In the genomic region with DNA sequence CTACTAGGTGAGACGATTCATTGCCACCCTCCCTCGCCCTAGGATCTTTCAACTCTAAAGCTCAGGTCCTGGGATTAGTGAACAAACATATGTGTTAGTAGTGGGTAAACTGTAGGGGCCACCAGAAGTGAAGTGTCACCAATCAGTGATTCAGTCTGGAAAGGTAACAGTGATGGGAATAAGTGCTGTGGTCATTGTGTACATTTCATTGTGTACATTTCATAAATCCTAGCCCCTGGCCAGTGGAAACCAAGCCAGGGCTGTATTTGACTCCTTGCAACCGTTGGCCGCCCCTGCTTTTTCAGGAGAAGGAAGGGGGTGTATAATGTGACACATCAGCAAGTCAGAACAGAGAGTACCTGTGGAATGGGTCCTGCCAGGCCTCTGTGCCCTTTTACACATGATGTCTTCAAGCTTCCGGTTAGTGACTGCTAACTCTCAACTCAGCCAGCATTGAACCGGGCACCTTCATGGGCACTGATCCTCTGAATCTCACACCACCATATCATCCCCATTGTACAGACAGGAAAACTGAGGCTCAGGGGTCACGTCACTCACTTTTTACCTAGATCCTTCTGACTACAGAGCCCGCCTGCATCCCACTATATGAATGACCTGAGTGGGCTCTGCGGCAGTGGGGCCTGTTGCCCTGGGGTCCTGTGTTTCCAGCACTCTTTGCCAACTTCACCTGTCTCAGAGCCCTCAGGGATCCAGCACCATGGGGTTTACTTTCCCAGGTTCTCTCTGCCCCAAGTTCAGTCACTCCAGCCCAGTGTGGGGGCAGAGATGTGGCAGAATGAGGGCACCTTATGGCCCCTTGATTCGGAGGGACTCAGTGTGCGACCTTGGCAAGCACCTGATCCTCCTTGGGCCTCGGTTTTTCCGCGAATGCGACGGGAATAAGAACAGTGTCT, we compare ENCODE assay signal across 15 cellular contexts. TPM values are rescaled to one million over a fixed set of nuclear protein-coding genes. Genes with fewer than 3 reads are reported as not detected.
DNase-seq lines count a peak whose midpoint lies in the region; ATAC-seq, FAIRE-seq and TF ChIP-seq lines count a peak whose summit lies in the region.
"Had no signal": no experiment of that assay in that cellular context is flagged by ENCODE, and none has a peak within 500 bp of the region (broad histone marks: within the 10 kb centered on the region; RNA-seq: fewer than 3 reads in every experiment).

No MANE protein-coding gene starts in this region.

- H3K27ac ChIP-seq in HepG2 (ENCODE audit: extremely low read length, insufficient read depth, low read length) (no peak overlapping the region), right lobe of liver (no peak overlapping the region)

- intact Hi-C loops in HepG2 (cut with micrococcal nuclease; ENCODE audit: unreplicated experiment), result no loop called here
- intact Hi-C loops in right lobe of liver (cut with DNase I), result no loop called here

- TF ChIP-seq POLR2A in HepG2 (IDR thresholded peaks at IDR 0.05; ENCODE audit: insufficient read depth in 1 of 2, low read depth in 2 of 2, low read length in 2 of 2), result no peak
- TF ChIP-seq POLR2A in right lobe of liver (IDR thresholded peaks at IDR 0.05), result no peak

- DNase-seq in HepG2 (ENCODE audit: low spot score), result peak; percentile 42
- DNase-seq in right lobe of liver, result no peak
- peak; percentile 40 to 54 for DNase-seq in SHP77 (lab: John Stamatoyannopoulos, UW)
- peak; percentile 25 for DNase-seq in islet precursor cell
- no peak for DNase-seq in NCI-H1436 (lab: John Stamatoyannopoulos, UW)
- no peak for DNase-seq in SK-N-DZ (ENCODE audit: low spot score)
- DNase-seq in activated CD4-positive, alpha-beta T cell treated with anti-CD3 and anti-CD28 coated beads for 4 hours, result no peak
- DNase-seq: NCI-H1105; NCI-H1694; NCI-H2081 treated with DMSO at 0.1 percent for 48 hours; NK-92 treated with Interleukin-12 subunit alpha and Interleukin-12 subunit beta, amount 100 ng/mL, for 24 hours had no signal

- no peaks in the 10 kb centered on the region for H4K20me1 ChIP-seq in HepG2 (ENCODE audit: insufficient read depth, low read length)

- ATAC-seq in HepG2, result peak; percentile 42; the same call in 2 of the 3 replicates
- ATAC-seq in right lobe of liver, result no peak

- H3K27me3 ChIP-seq in HepG2 (ENCODE audit: control insufficient read depth in 1 of 2, insufficient read depth in 2 of 2, low read length in 2 of 2), result peaks cover 0 to 4% of the 10 kb centered on the region in 2 experiments; a peak in 1 of 5 replicates
- H3K27me3 ChIP-seq in right lobe of liver, result no peaks in the 10 kb centered on the region

- POLR2A ChIA-PET in HepG2 (lab: Yijun Ruan, JAX), result no interaction called here

- CTCF ChIA-PET in HepG2 (lab: Yijun Ruan, JAX; ENCODE audit: low intra/inter-chr PET ratio, low total read pairs), result no interaction called here

- no peak overlapping the region for H2AFZ ChIP-seq in HepG2 (ENCODE audit: low read length)

- H3K9ac ChIP-seq in HepG2 (ENCODE audit: insufficient read depth, low read depth, low read length), result no peak overlapping the region

- H3K4me3 ChIP-seq in HepG2 (replicated peaks in 1 of 3; ENCODE audit: insufficient read depth in 1 of 3, low read depth in 2 of 3, low read length in 3 of 3), result no peak overlapping the region
- no peak overlapping the region for H3K4me3 ChIP-seq in right lobe of liver
- H3K4me3 ChIP-seq: A549, HAP-1 had no signal

- in situ Hi-C loops in HepG2 (cut with HindIII; ENCODE audit: extremely low pct_ligation_motif_present, low pct_unique_long_range_greater_than_20kb), result no loop called here

- TF ChIP-seq RAD21 in HepG2 (CRISPR knock-in tag; IDR thresholded peaks at IDR 0.05), result no peak

- 74% methylated on average over 14 of the region's 16 CpGs for WGBS in HepG2 (ENCODE audit: low lambda C conversion rate)
- WGBS in right lobe of liver (ENCODE audit: insufficient coverage, low coverage, low lambda C conversion rate, missing lambda C conversion rate), result 90% methylated on average over 10 of the region's 16 CpGs

- H3K4me1 ChIP-seq in HepG2 (ENCODE audit: insufficient read depth, low read length) (peaks cover 27% of the 10 kb centered on the region), right lobe of liver (peaks cover 0 to 5% (median 0%) of the 10 kb centered on the region in 4 donors)
- H3K4me1 ChIP-seq: HAP-1 had no signal

- H3K4me2 ChIP-seq in HepG2 (ENCODE audit: low read depth, low read length), result peak overlapping the region; percentile 34
- H3K4me2 ChIP-seq: A549 had no signal

- FAIRE-seq in HepG2 (lab: Jason Lieb, UNC), result no peak
- FAIRE-seq: A549, G401.6, HTR-8/SVneo had no signal

- TF ChIP-seq CTCF in HepG2 (CRISPR knock-in tag; IDR thresholded peaks at IDR 0.05) (no peak), right lobe of liver (IDR thresholded peaks at IDR 0.05) (no peak)

- no TSS peak for BruUV-seq in HepG2 (replicated peaks; lab: Mats Ljungman, UMichigan)

- H3K9me3 ChIP-seq in HepG2 (ENCODE audit: low read length) (no peaks in the 10 kb centered on the region), right lobe of liver (no peaks in the 10 kb centered on the region)
- H3K9me3 ChIP-seq: HAP-1 had no signal

- TF ChIP-seq EP300 in HepG2 (IDR thresholded peaks at IDR 0.05; ENCODE audit: low read depth in 2 of 2, low read length in 2 of 2), result no peak
- TF ChIP-seq EP300 in HepG2 (CRISPR knock-in tag; IDR thresholded peaks at IDR 0.05; ENCODE audit: borderline replicate concordance), result no peak

- H3K79me2 ChIP-seq in HepG2 (ENCODE audit: insufficient read depth, low read length), result no peaks in the 10 kb centered on the region

- no peaks in the 10 kb centered on the region for H3K36me3 ChIP-seq in HepG2 (replicated peaks in 1 of 2; ENCODE audit: control insufficient read depth in 1 of 2, insufficient read depth in 2 of 2, low read length in 2 of 2)
- H3K36me3 ChIP-seq in right lobe of liver, result no peaks in the 10 kb centered on the region
- H3K36me3 ChIP-seq: HAP-1 had no signal

TF ChIP-seq in HepG2, 621 proteins besides CTCF, POLR2A, EP300 and RAD21 (continues in another document):
- TF ChIP-seq, protein P1, sequence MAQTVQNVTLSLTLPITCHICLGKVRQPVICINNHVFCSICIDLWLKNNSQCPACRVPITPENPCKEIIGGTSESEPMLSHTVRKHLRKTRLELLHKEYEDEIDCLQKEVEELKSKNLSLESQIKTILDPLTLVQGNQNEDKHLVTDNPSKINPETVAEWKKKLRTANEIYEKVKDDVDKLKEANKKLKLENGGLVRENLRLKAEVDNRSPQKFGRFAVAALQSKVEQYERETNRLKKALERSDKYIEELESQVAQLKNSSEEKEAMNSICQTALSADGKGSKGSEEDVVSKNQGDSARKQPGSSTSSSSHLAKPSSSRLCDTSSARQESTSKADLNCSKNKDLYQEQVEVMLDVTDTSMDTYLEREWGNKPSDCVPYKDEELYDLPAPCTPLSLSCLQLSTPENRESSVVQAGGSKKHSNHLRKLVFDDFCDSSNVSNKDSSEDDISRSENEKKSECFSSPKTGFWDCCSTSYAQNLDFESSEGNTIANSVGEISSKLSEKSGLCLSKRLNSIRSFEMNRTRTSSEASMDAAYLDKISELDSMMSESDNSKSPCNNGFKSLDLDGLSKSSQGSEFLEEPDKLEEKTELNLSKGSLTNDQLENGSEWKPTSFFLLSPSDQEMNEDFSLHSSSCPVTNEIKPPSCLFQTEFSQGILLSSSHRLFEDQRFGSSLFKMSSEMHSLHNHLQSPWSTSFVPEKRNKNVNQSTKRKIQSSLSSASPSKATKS (CRISPR knock-in tag; IDR thresholded peaks at IDR 0.05), result no peak
- no peak for TF ChIP-seq NFE2L1 (CRISPR knock-in tag; IDR thresholded peaks at IDR 0.05; ENCODE audit: borderline replicate concordance)
- TF ChIP-seq, protein P2, sequence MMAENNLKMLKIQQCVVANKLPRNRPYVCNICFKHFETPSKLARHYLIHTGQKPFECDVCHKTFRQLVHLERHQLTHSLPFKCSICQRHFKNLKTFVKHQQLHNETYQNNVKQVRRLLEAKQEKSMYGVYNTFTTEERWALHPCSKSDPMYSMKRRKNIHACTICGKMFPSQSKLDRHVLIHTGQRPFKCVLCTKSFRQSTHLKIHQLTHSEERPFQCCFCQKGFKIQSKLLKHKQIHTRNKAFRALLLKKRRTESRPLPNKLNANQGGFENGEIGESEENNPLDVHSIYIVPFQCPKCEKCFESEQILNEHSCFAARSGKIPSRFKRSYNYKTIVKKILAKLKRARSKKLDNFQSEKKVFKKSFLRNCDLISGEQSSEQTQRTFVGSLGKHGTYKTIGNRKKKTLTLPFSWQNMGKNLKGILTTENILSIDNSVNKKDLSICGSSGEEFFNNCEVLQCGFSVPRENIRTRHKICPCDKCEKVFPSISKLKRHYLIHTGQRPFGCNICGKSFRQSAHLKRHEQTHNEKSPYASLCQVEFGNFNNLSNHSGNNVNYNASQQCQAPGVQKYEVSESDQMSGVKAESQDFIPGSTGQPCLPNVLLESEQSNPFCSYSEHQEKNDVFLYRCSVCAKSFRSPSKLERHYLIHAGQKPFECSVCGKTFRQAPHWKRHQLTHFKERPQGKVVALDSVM (CRISPR knock-in tag; IDR thresholded peaks at IDR 0.05), result no peak
- peak; percentile 93 for TF ChIP-seq ZNF629 (CRISPR knock-in tag; conservative IDR thresholded peaks at IDR 0.05)

RNA-seq across cellular contexts. Expression of a gene that starts 46.7 kb away (rescaled TPM):
- total RNA-seq in HepG2 (2016; rRNA removed; fragmentation: Illumina TruSeq; extraction: Trizol) (103 and 107 TPM in 2 replicates), right lobe of liver (10 to 100 TPM; 15.3 to 24.3 (median 19.2) TPM)
- 294 and 338 TPM in 2 replicates for total RNA-seq in HepG2 (2016; cell fraction: cytosol; rRNA removed; fragmentation: Illumina TruSeq; extraction: Trizol; ENCODE audit: low read depth)
- 97.4 and 104 TPM in 2 replicates for total RNA-seq in HepG2 (2016; cell fraction: insoluble cytoplasmic fraction; rRNA removed; fragmentation: Illumina TruSeq; extraction: Trizol)
- total RNA-seq in HepG2 (2016; cell fraction: membrane; rRNA removed; fragmentation: Illumina TruSeq; extraction: Trizol), result 322 and 357 TPM in 2 replicates
- total RNA-seq in HepG2 (2016; cell fraction: nucleus; rRNA removed; fragmentation: Illumina TruSeq; extraction: Trizol), result 52.9 and 56.3 TPM in 2 replicates
- 68.6 and 81.5 TPM in 2 replicates for polyA plus RNA-seq in HepG2 (2011; rRNA removed)
- polyA plus RNA-seq in HepG2 (2011; cell fraction: cytosol; rRNA removed), result 64.4 and 81.3 TPM in 2 replicates
- polyA plus RNA-seq in HepG2 (2011; cell fraction: nucleus; rRNA removed), result 46.1 and 59.4 TPM in 2 replicates
- polyA plus RNA-seq in HepG2 (2012), result 97.1 and 100 TPM in 2 replicates
- 345 and 348 TPM in 2 replicates for polyA plus RNA-seq in HepG2 (2016; cell fraction: cytosol; fragmentation: Illumina TruSeq; extraction: Trizol; ENCODE audit: low read depth)
- 95.3 and 104 TPM in 2 replicates for polyA plus RNA-seq in HepG2 (2016; cell fraction: insoluble cytoplasmic fraction; fragmentation: Illumina TruSeq; extraction: Trizol; ENCODE audit: low read depth)
- polyA plus RNA-seq in HepG2 (2016; cell fraction: membrane; fragmentation: Illumina TruSeq; extraction: Trizol; ENCODE audit: low read depth), result 290 and 313 TPM in 2 replicates
- polyA plus RNA-seq in HepG2 (2016; cell fraction: nucleus; fragmentation: Illumina TruSeq; extraction: Trizol; ENCODE audit: insufficient read depth, low read depth), result 82.4 and 85.5 TPM in 2 replicates
- polyA minus RNA-seq in HepG2 (2011; rRNA and poly(A)+ RNA removed; ENCODE audit: low replicate concordance), result 36.5 and 45.8 TPM in 2 replicates
- 34.5 and 35.2 TPM in 2 replicates for polyA minus RNA-seq in HepG2 (2011; cell fraction: cytosol; rRNA and poly(A)+ RNA removed)
- polyA minus RNA-seq in HepG2 (2011; cell fraction: nucleus; rRNA and poly(A)+ RNA removed), result 47.1 and 52.1 TPM in 2 replicates
- polyA plus RNA-seq in SK-N-DZ (2014; cell fraction: cytosol; rRNA removed), result 169 and 172 TPM in 2 replicates
- polyA plus RNA-seq in SK-N-DZ (2014; cell fraction: nucleus; rRNA removed), result 222 and 259 TPM in 2 replicates

Comparison
In these comparisons a context has a peak if more than half of its experiments do, and no peak if none do; other contexts are left out.
1. DNase-seq: peak in HepG2 (single experiment), SHP77 (2 of 2) and islet precursor cell (single experiment); none in right lobe of liver (0 of 3), NCI-H1436 (single experiment), SK-N-DZ (single experiment) and activated CD4-positive, alpha-beta T cell treated with anti-CD3 and anti-CD28 coated beads for 4 hours (0 of 2).